ENCODE assay signal across 31 cellular contexts in the genomic region with DNA sequence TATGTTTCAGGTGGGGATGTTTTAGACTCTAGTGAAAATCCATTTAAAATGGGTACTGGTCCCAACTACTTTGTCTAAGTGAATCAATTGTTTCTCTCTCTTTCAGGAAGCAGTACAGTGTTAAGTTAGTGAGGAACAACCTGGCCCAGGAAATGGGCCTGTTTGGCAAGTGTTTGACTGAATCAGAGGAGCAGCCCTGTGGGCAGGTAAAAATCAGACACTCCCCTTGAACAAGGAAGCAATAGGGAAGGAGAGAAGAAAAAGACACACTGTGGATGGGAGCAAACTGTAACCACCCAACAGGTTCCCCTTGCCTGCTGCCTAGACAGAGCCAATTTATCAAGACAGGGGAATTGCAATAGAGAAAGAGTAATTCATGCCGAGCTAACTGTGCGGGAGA.
"Had no signal": no experiment of that assay in that cellular context is flagged by ENCODE, and none has a peak within 500 bp of the region (broad histone marks: within the 10 kb centered on the region; RNA-seq: fewer than 3 reads in every experiment).

No MANE protein-coding gene starts in this region.

- DNase-seq: activated B cell treated with CpG ODN at 0.5 μM for 24 hours; activated CD4-positive, alpha-beta memory T cell treated with anti-CD3 and anti-CD28 coated beads for 36 hours; activated CD4-positive, alpha-beta T cell treated with anti-CD3 and anti-CD28 coated beads for 4 hours; activated CD4-positive, alpha-beta T cell treated with anti-CD3 and anti-CD28 coated beads, Interleukin-2, amount 10 ng/mL, durations not matched to agents 24 days and 14 days; activated CD4-positive, alpha-beta T cell treated with anti-CD3 and anti-CD28 coated beads, Interleukin-2, amount 50 U/mL, for 1 hour; activated CD4-positive, alpha-beta T cell treated with anti-CD3 and anti-CD28 coated beads, Interleukin-2, amount 50 U/mL, for 4 hours; activated CD4-positive, CD25-positive, alpha-beta regulatory T cell treated with anti-CD3 and anti-CD28 coated beads, Interleukin-2, amount 50 U/mL, for 72 hours; activated CD8-positive, alpha-beta memory T cell treated with anti-CD3 and anti-CD28 coated beads, Interleukin-2, amount 50 U/mL, for 4 hours; activated CD8-positive, alpha-beta T cell treated with anti-CD3 and anti-CD28 coated beads for 36 hours; activated effector memory CD4-positive, alpha-beta T cell treated with anti-CD3 and anti-CD28 coated beads, Interleukin-2, amount 50 U/mL, for 16 hours; activated gamma-delta T cell treated with Interleukin-2 at 50 U/mL for 16 hours; activated naive CD4-positive, alpha-beta T cell; activated naive CD4-positive, alpha-beta T cell treated with anti-CD3 and anti-CD28 coated beads for 36 hours; activated naive CD4-positive, alpha-beta T cell treated with anti-CD3 and anti-CD28 coated beads, Interleukin-2, amount 50 U/mL, for 16 hours; activated naive CD8-positive, alpha-beta T cell treated with anti-CD3 and anti-CD28 coated beads for 36 hours; activated T-cell treated with anti-CD3 and anti-CD28 coated beads for 4 hours; activated T-cell treated with anti-CD3 and anti-CD28 coated beads, Interleukin-2, amount 50 U/mL, for 1 hour; activated T-cell treated with anti-CD3 and anti-CD28 coated beads, Interleukin-2, amount 50 U/mL, for 4 hours; activated T-cell treated with anti-CD3 and anti-CD28 coated beads, Interleukin-2, amount 50 U/mL, for 72 hours; adrenal gland; amniotic stem cell; aorta; body of pancreas; brain microvascular endothelial cell; central memory CD4-positive, alpha-beta T cell; T-helper 1 cell; T-helper 2 cell; T-helper 9 cell had no signal

- H3K4me1 ChIP-seq: adrenal gland, body of pancreas had no signal

- H3K27me3 ChIP-seq: adrenal gland, body of pancreas, brain microvascular endothelial cell had no signal

- H3K4me3 ChIP-seq: adrenal gland, body of pancreas had no signal

- H3K9me3 ChIP-seq: adrenal gland, body of pancreas had no signal

- H3K27ac ChIP-seq: adrenal gland, body of pancreas, brain microvascular endothelial cell, VCaP had no signal

- ATAC-seq: activated CD8-positive, alpha-beta T cell treated with anti-CD3 and anti-CD28 coated beads for 36 hours; activated naive CD4-positive, alpha-beta T cell treated with anti-CD3 and anti-CD28 coated beads, Interleukin-2, amount 50 U/mL, for 72 hours; activated T-cell treated with anti-CD3 and anti-CD28 coated beads, Interleukin-2, amount 50 U/mL, for 4 hours; activated T-cell treated with anti-CD3 and anti-CD28 coated beads, Interleukin-2, amount 50 U/mL, for 72 hours; activated T-helper 17 cell treated with anti-CD3 and anti-CD28 coated beads, Interleukin-2, amount 50 U/mL, for 72 hours; body of pancreas had no signal

- H3K36me3 ChIP-seq: adrenal gland, brain microvascular endothelial cell had no signal
